Comparison of ENCODE assay signal across 25 cellular contexts in the genomic region with DNA sequence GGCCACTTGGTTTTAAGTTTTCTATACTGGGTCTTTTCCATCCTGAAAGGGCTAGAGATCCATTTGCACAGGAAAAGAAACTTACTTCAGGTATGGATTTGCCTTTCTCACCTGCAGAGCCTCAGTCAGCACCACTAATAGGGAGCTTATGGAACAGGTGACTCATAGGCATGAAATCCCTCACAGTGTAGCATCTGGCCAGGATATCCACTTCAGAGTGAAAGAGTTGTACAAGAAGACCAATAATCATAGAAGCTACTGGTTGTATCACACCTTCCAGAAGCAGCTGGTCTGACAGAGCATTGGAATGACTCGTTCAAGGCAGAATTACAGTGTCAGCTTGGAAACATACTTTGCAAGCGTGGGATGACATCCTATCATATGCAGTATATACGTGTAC.
"Had no signal": no experiment of that assay in that cellular context is flagged by ENCODE, and none has a peak within 500 bp of the region (broad histone marks: within the 10 kb centered on the region; RNA-seq: fewer than 3 reads in every experiment).

No MANE protein-coding gene starts in this region.

- H3K4me3 ChIP-seq: SJCRH30 had no signal

- H3K36me3 ChIP-seq: SJCRH30 had no signal

- H3K4me1 ChIP-seq: SJCRH30 had no signal

- DNase-seq: IMR-90, Karpas-422, KG1, MM.1S, MV-4-11, NCI-H1048, NCI-H1105, NCI-H1417, NCI-H1436 treated with DMSO at 0.1 percent for 48 hours, NCI-H1694, NCI-H187 treated with DMSO at 0.1 percent for 48 hours, NCI-H2029 treated with DMSO at 0.1 percent for 48 hours, NCI-H2171 treated with DMSO at 0.1 percent for 48 hours, NCI-H345, NCI-H446 treated with DMSO at 0.1 percent for 48 hours, NCI-H524, NCI-H526 treated with DMSO at 0.1 percent for 48 hours, NCI-H748 treated with DMSO at 0.1 percent for 48 hours, RPMI8226, SHP77 treated with DMSO at 0.1 percent for 48 hours, SJCRH30, T-helper 1 cell had no signal

- H3K27me3 ChIP-seq: SJCRH30 had no signal

- H3K27ac ChIP-seq: SJCRH30 had no signal

- ATAC-seq: HepG2, Right ventricle myocardium inferior, SK-N-SH treated with all-trans-retinoic acid at 6 μM for 48 hours had no signal

- H3K9me3 ChIP-seq: SJCRH30 had no signal
